Comparison of ENCODE assay signal across 19 cellular contexts in genomic region chr9:112547712-112548440, GRCh38.
"Had no signal": no experiment of that assay in that cellular context is flagged by ENCODE, and none has a peak within 500 bp of the region (broad histone marks: within the 10 kb centered on the region; RNA-seq: fewer than 3 reads in every experiment).

No MANE protein-coding gene starts in this region.

- H3K27ac Mint-ChIP-seq: activated CD4-positive, alpha-beta memory T cell treated with anti-CD3 and anti-CD28 coated beads for 36 hours; activated CD4-positive, alpha-beta T cell treated with anti-CD3 and anti-CD28 coated beads for 36 hours; activated naive CD8-positive, alpha-beta T cell; activated T-helper 1 cell treated with anti-CD3 and anti-CD28 coated beads, Interleukin-12 subunit alpha, Interleukin-12 subunit beta, Interleukin-2, Interleukin-4 antibody, amounts not matched to agents 30 ng/mL and 10 ng/mL and 1 ng/mL, durations not matched to agents 14 hours and 24 hours and 36 hours; naive thymus-derived CD8-positive, alpha-beta T cell had no signal

- H3K9me3 ChIP-seq: neutrophil, sigmoid colon, transverse colon, vagina had no signal

- H3K4me1 ChIP-seq: parathyroid adenoma, transverse colon had no signal

- H3K4me3 ChIP-seq: sigmoid colon, transverse colon, vagina had no signal

- H3K36me3 ChIP-seq: brain microvascular endothelial cell, neutrophil, sigmoid colon, transverse colon, vagina had no signal

- ATAC-seq: activated CD4-positive, alpha-beta T cell treated with anti-CD3 and anti-CD28 coated beads for 36 hours; naive thymus-derived CD8-positive, alpha-beta T cell had no signal

- H3K4me3 Mint-ChIP-seq: activated CD4-positive, alpha-beta memory T cell treated with anti-CD3 and anti-CD28 coated beads for 36 hours; activated CD4-positive, alpha-beta T cell treated with anti-CD3 and anti-CD28 coated beads for 36 hours; activated naive CD8-positive, alpha-beta T cell; activated T-helper 1 cell treated with anti-CD3 and anti-CD28 coated beads, Interleukin-12 subunit alpha, Interleukin-12 subunit beta, Interleukin-2, Interleukin-4 antibody, amounts not matched to agents 30 ng/mL and 10 ng/mL and 1 ng/mL, durations not matched to agents 14 hours and 24 hours and 36 hours; naive thymus-derived CD8-positive, alpha-beta T cell had no signal

- H3K9me3 Mint-ChIP-seq: activated CD4-positive, alpha-beta memory T cell treated with anti-CD3 and anti-CD28 coated beads for 36 hours; activated T-helper 1 cell treated with anti-CD3 and anti-CD28 coated beads, Interleukin-12 subunit alpha, Interleukin-12 subunit beta, Interleukin-2, Interleukin-4 antibody, amounts not matched to agents 30 ng/mL and 10 ng/mL and 1 ng/mL, durations not matched to agents 14 hours and 24 hours and 36 hours had no signal

- H3K27me3 Mint-ChIP-seq: activated CD4-positive, alpha-beta memory T cell treated with anti-CD3 and anti-CD28 coated beads for 36 hours; activated CD4-positive, alpha-beta T cell treated with anti-CD3 and anti-CD28 coated beads for 36 hours; activated naive CD8-positive, alpha-beta T cell; naive thymus-derived CD8-positive, alpha-beta T cell had no signal

- H2AFZ ChIP-seq: parathyroid adenoma had no signal

- H3K27ac ChIP-seq: brain microvascular endothelial cell, neutrophil, parathyroid adenoma, sigmoid colon, transverse colon, vagina had no signal

- H3K27me3 ChIP-seq: brain microvascular endothelial cell, neutrophil, sigmoid colon, transverse colon, vagina had no signal

- DNase-seq: activated CD4-positive, alpha-beta memory T cell treated with anti-CD3 and anti-CD28 coated beads for 36 hours; activated CD4-positive, alpha-beta T cell treated with anti-CD3 and anti-CD28 coated beads for 36 hours; activated gamma-delta T cell treated with Interleukin-2 at 50 U/mL for 16 hours; activated T-cell treated with anti-CD3 and anti-CD28 coated beads for 4 hours; central memory CD4-positive, alpha-beta T cell; head of caudate nucleus; naive thymus-derived CD8-positive, alpha-beta T cell; sigmoid colon; stimulated activated CD4-positive, alpha-beta T cell treated with anti-CD3 and anti-CD28 coated beads, Interleukin-1b, Interleukin-23, amount 100 ng/mL, for 48 hours; stimulated activated CD8-positive, alpha-beta memory T cell treated with anti-CD3 and anti-CD28 coated beads, Interleukin-4, amount 100 ng/mL, for 48 hours; stimulated activated naive CD4-positive, alpha-beta T cell treated with Interleukin-2 at 50 U/mL for 16 hours; SW 1271; transverse colon had no signal

- H3K9ac ChIP-seq: parathyroid adenoma had no signal

- H3K36me3 Mint-ChIP-seq: activated CD4-positive, alpha-beta memory T cell treated with anti-CD3 and anti-CD28 coated beads for 36 hours had no signal

- H3K79me2 ChIP-seq: parathyroid adenoma had no signal
